Comparison of ENCODE assay signal across 1 cellular context in the genomic region with DNA sequence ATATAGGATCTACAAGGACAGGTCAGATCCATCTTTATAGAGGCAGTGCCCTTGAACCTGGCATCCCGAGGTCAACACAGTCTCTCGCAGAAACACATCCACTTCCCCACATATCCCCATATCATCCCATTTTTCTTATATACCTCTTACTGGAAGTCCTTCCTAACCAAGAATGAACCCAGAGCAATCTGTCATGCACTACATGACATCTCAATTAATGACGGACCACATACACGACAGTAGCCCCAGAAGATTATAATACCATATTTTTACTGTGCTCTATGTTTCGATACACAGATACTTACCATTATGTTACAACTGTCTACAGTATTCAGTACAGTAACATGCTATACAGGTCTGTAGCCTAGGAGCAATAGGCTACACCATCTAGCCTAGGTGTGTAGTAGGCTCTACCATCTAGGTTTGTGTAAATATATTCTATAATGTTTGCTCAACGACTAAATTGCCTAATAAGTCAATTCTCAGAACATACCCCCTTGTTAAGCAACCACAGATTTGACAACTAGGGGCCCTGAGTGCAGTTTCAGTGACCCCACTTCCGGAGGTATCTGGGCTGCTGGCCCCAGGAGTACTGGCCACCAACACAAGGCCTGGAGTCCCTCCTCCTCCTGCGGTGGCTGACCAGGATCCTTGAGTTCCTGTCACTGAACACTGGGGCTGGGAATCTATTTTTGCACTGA.
TF ChIP-seq lines count a peak whose summit lies in the region.

No MANE protein-coding gene starts in this region.

TF ChIP-seq in H1, 55 proteins besides CTCF, POLR2A, EP300 and RAD21:
- TF ChIP-seq RFX5 (IDR thresholded peaks at IDR 0.05; ENCODE audit: borderline replicate concordance, low read depth, low read length), result no peak
- TF ChIP-seq SUZ12 (IDR thresholded peaks at IDR 0.05; ENCODE audit: low read length), result no peak
- no peak for TF ChIP-seq SIN3A (conservative IDR thresholded peaks at IDR 0.05 in 1 of 2, IDR thresholded peaks at IDR 0.05 in 1 of 2; ENCODE audit: low read depth in 1 of 2, low read length in 2 of 2)
- no peak for TF ChIP-seq CBX5 (IDR thresholded peaks at IDR 0.05; ENCODE audit: low read depth, low read length)
- TF ChIP-seq BACH1 (IDR thresholded peaks at IDR 0.05; ENCODE audit: low read length), result no peak
- TF ChIP-seq SP4 (IDR thresholded peaks at IDR 0.05; ENCODE audit: low read length), result no peak
- no peak for TF ChIP-seq ZNF274 (IDR thresholded peaks at IDR 0.05; ENCODE audit: borderline replicate concordance, extremely low read depth, low read length)
- TF ChIP-seq PHF8 (conservative IDR thresholded peaks at IDR 0.05; ENCODE audit: low read depth, low read length), result no peak
- TF ChIP-seq TCF12 (IDR thresholded peaks at IDR 0.05; ENCODE audit: low read depth, low read length), result no peak
- no peak for TF ChIP-seq SRF (IDR thresholded peaks at IDR 0.05; ENCODE audit: low read depth, low read length)
- TF ChIP-seq NRF1 (IDR thresholded peaks at IDR 0.05; ENCODE audit: low read depth, low read length), result no peak
- no peak for TF ChIP-seq POLR2AphosphoS5 (IDR thresholded peaks at IDR 0.05; ENCODE audit: low read depth, low read length)
